ENCODE assay signal across 2 cellular contexts in genomic region chr1:182599339-182599738, GRCh38.
TF ChIP-seq lines count a peak whose summit lies in the region.

No MANE protein-coding gene starts in this region.

TF ChIP-seq in HCT116, 20 proteins besides CTCF, POLR2A, EP300 and RAD21:
- TF ChIP-seq ATF3 (IDR thresholded peaks at IDR 0.05) (no peak), TCF7L2 (IDR thresholded peaks at IDR 0.05; ENCODE audit: borderline replicate concordance, extremely low read depth, insufficient read depth, insufficient read length) (no peak), JUND (IDR thresholded peaks at IDR 0.05) (no peak), YY1 (IDR thresholded peaks at IDR 0.05; ENCODE audit: extremely low read depth, insufficient replicate concordance, low read depth, low read length) (no peak), REST (IDR thresholded peaks at IDR 0.05; ENCODE audit: low read depth) (no peak), SRF (IDR thresholded peaks at IDR 0.05; ENCODE audit: low read depth) (no peak), EZH2 (IDR thresholded peaks at IDR 0.05) (no peak), ZNF274 (IDR thresholded peaks at IDR 0.05; ENCODE audit: low read depth, low read length) (no peak), MAX (IDR thresholded peaks at IDR 0.05) (no peak), CEBPB (IDR thresholded peaks at IDR 0.05; ENCODE audit: low read depth) (no peak), POLR2AphosphoS5 (IDR thresholded peaks at IDR 0.05; ENCODE audit: low read depth, low read length) (no peak), ZFX (IDR thresholded peaks at IDR 0.05) (no peak), EZH2phosphoT487 (IDR thresholded peaks at IDR 0.05; ENCODE audit: borderline replicate concordance) (no peak), ZBTB33 (IDR thresholded peaks at IDR 0.05; ENCODE audit: extremely low read depth, insufficient replicate concordance, low read length) (no peak), SIN3A (IDR thresholded peaks at IDR 0.05; ENCODE audit: low read depth) (no peak)
TF ChIP-seq in HCT116: peak in this region for 0.

TF ChIP-seq in HepG2, 621 proteins besides CTCF, POLR2A, EP300 and RAD21:
- TF ChIP-seq ZBTB2 (CRISPR knock-in tag; IDR thresholded peaks at IDR 0.05; ENCODE audit: low read depth) (no peak), GMEB1 (CRISPR knock-in tag; IDR thresholded peaks at IDR 0.05; ENCODE audit: borderline replicate concordance) (no peak), ZNF333 (CRISPR knock-in tag; IDR thresholded peaks at IDR 0.05; ENCODE audit: borderline replicate concordance) (no peak), ARID4A (CRISPR knock-in tag; IDR thresholded peaks at IDR 0.05; ENCODE audit: borderline replicate concordance) (no peak), RBM39 (IDR thresholded peaks at IDR 0.05; ENCODE audit: low read depth, low read length, poor library complexity, severe bottlenecking) (no peak), HNF4G (IDR thresholded peaks at IDR 0.05; ENCODE audit: borderline replicate concordance, low read depth, low read length) (no peak), HNF4G (CRISPR knock-in tag; IDR thresholded peaks at IDR 0.05; ENCODE audit: borderline replicate concordance, low read depth) (no peak), XRCC5 (optimal IDR thresholded peaks at IDR 0.05; ENCODE audit: low read length) (peak; percentile 26), ZNF563 (CRISPR knock-in tag; IDR thresholded peaks at IDR 0.05) (no peak), SSRP1 (CRISPR knock-in tag; IDR thresholded peaks at IDR 0.05) (no peak)
